ENCODE assay signal across 8 cellular contexts in the genomic region with DNA sequence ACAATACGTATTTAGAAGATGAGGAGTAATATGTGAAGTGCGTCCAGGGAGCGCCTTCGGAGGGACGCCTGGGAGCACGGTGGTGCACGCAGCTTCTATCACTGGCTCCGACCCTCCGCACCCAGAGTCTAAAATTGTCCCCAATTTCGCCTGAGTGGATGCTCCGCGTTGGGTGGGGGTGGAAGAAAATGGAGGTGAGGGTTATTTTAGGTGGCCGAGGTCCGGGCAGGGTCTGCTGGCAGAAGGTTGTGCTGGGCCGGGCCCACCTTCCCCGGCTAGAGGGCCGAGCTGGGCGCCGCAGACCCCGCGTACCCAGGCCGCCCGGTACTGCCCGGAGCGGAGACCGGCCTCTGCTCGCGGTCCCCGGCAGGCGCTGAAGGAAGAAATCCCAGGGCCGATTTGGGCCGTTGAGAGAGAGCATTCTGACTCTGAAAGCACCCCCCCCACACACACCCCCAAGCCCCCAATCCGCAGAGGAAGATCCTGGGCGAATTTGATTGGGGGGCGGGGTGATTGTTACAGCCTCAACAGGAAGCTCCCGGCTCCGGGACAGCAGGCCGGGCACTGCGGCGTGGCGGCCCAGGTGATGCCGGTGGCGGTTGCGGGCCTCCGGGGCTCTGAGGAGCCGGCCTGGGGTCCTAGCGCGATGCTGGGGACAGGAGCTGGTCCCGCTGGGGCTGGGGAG. TPM values are rescaled to one million over a fixed set of nuclear protein-coding genes. Genes with fewer than 3 reads are reported as not detected.
DNase-seq lines count a peak whose midpoint lies in the region; ATAC-seq and TF ChIP-seq lines count a peak whose summit lies in the region.

No MANE protein-coding gene starts in this region.

- H3K27ac ChIP-seq in Peyer's patch = peak overlapping the region; percentile 74 to 95 (median 90)
- H3K27ac ChIP-seq in neutrophil = no peak overlapping the region

- in situ Hi-C loops in G401 (cut with HindIII; ENCODE audit: low sequenced_read_pairs) = no loop called here

- H3K27me3 ChIP-seq in Peyer's patch (no peaks in the 10 kb centered on the region), neutrophil (peaks cover 100% of the 10 kb centered on the region)

- ATAC-seq in GM19395 (IDR thresholded peaks at IDR 0.05; ENCODE audit: unreplicated experiment) (no peak), HG02938 (IDR thresholded peaks at IDR 0.05; ENCODE audit: unreplicated experiment) (no peak)

- TF ChIP-seq POLR2A in Peyer's patch (IDR thresholded peaks at IDR 0.05) = peak in 1 of 2 donors; percentile 33

- no peak for TF ChIP-seq CTCF in Peyer's patch (IDR thresholded peaks at IDR 0.05)
- no peak for TF ChIP-seq CTCF in epithelial cell of proximal tubule (conservative IDR thresholded peaks at IDR 0.05; ENCODE audit: low read depth, low read length)
- no peak for TF ChIP-seq CTCF in neutrophil (IDR thresholded peaks at IDR 0.05)

- H3K4me1 ChIP-seq in Peyer's patch = peaks cover 11 to 57% (median 26%) of the 10 kb centered on the region in 4 donors
- peaks cover 64 to 72% of the 10 kb centered on the region in 2 experiments for H3K4me1 ChIP-seq in neutrophil (ENCODE audit: control insufficient read depth in 1 of 2, insufficient read depth in 1 of 2, low read depth in 1 of 2, low read length in 1 of 2)

- H3K9me3 ChIP-seq in Peyer's patch = peaks cover 0 to 5% (median 0%) of the 10 kb centered on the region in 4 donors
- H3K9me3 ChIP-seq in neutrophil = no peaks in the 10 kb centered on the region

- no peaks in the 10 kb centered on the region for H3K36me3 ChIP-seq in Peyer's patch
- no peaks in the 10 kb centered on the region for H3K36me3 ChIP-seq in neutrophil

- DNase-seq in G401 (ENCODE audit: low spot score) (peak; percentile 59), Peyer's patch (peak in 2 of 3 donors; percentile 66 to 73), epithelial cell of proximal tubule (ENCODE audit: low read depth) (no peak), iPS-NIHi11 (ENCODE audit: low spot score) (no peak)
- DNase-seq in activated effector memory CD4-positive, alpha-beta T cell treated with anti-CD3 and anti-CD28 coated beads, Interleukin-2, amount 50 U/mL, for 16 hours = no peak

- H3K4me3 ChIP-seq in Peyer's patch (peak overlapping the region; percentile 58 to 91 (median 72)), epithelial cell of proximal tubule (ENCODE audit: low read depth, low read length) (peak overlapping the region; percentile 68), neutrophil (ENCODE audit: low read depth in 1 of 2, low read length in 1 of 2) (peak overlapping the region; percentile 12 to 29)

RNA-seq across cellular contexts. Expression of gene BAHCC1, which starts 3.1 kb away (rescaled TPM):
- total RNA-seq in G401 (2014; rRNA removed; shearing (Covaris generic)) = 5.3 and 9.6 TPM in 2 replicates
- total RNA-seq in Peyer's patch = 10 to 100 TPM; 11.6 to 43.0 (median 23.9) TPM
- 4.8 and 6.2 TPM in 2 replicates for total RNA-seq in epithelial cell of proximal tubule

Comparison
In these comparisons a context has a peak if more than half of its experiments do, and no peak if none do; other contexts are left out.
1. DNase-seq: peak in G401 (single experiment) and Peyer's patch (2 of 3); none in epithelial cell of proximal tubule (single experiment), iPS-NIHi11 (single experiment) and activated effector memory CD4-positive, alpha-beta T cell treated with anti-CD3 and anti-CD28 coated beads, Interleukin-2, amount 50 U/mL, for 16 hours (single experiment).
2. H3K4me3 ChIP-seq: peak in every context shown above with its lines; median percentile 72 in Peyer's patch; 68 in epithelial cell of proximal tubule; 20 in neutrophil.